In the genomic region with DNA sequence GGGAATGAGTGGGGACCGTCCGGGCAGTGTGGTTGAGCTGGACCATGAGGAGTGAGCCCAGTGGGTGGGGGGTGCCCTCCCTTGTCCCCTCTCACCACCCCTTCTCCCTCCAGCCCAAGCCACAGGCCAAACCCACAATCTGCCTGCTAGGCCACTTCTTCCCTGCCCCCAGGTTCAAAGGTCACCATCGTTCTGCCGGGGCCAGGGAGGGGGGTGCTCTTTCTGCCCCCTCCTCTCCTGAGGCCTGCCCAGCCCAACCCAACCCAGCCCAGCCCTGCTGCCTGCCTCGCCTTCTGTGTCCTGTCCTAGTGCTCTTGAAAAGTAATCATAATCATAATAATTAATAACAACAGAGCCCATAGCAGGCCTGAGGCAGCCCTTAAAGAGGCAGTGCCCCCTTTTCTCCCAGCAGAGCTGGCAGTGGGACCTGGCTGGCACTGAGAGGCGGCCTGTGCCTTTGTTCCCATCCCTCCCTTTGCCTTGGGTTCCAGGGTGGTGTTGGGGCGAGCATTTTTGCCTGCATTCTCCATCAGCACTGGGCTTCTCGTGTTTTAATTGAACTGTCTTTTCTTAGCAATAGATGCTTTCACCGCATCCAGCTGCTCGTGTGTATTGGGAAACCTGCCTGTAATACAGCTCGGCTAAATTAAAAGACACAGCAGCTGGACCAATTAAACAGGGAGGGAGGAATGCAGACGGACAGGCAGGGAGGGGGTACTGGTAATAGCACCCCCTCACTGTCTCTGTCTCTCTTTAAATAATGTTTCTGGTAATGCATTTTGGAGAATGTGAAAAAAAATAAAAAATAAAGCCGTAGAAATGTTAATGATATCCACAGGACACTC, we compare ENCODE assay signal across 18 cellular contexts. TPM values are rescaled to one million over a fixed set of nuclear protein-coding genes. Genes with fewer than 3 reads are reported as not detected.
DNase-seq lines count a peak whose midpoint lies in the region; ATAC-seq and TF ChIP-seq lines count a peak whose summit lies in the region.
"Had no signal": no experiment of that assay in that cellular context is flagged by ENCODE, and none has a peak within 500 bp of the region (broad histone marks: within the 10 kb centered on the region; RNA-seq: fewer than 3 reads in every experiment).

No MANE protein-coding gene starts in this region.

- TF ChIP-seq POLR2A in gastroesophageal sphincter (IDR thresholded peaks at IDR 0.05) (no peak), sigmoid colon (IDR thresholded peaks at IDR 0.05) (no peak)

- H3K9me3 ChIP-seq in gastroesophageal sphincter (no peaks in the 10 kb centered on the region), sigmoid colon (no peaks in the 10 kb centered on the region), OCI-LY7 (ENCODE audit: low read length) (no peaks in the 10 kb centered on the region)
- H3K9me3 ChIP-seq: tibial nerve had no signal

- H3K36me3 ChIP-seq in gastroesophageal sphincter (peaks cover 0 to 21% of the 10 kb centered on the region in 2 donors), sigmoid colon (peaks cover 0 to 17% (median 8%) of the 10 kb centered on the region in 4 donors), OCI-LY7 (ENCODE audit: insufficient read depth, low read length) (peaks cover 20% of the 10 kb centered on the region)

- no TSS peak for BruUV-seq in OCI-LY7 (replicated peaks; lab: Mats Ljungman, UMichigan)

- intact Hi-C loops in sigmoid colon (cut with DNase I) (no loop called here), OCI-LY7 (cut with micrococcal nuclease; ENCODE audit: unreplicated experiment) (no loop called here)

- H3K27ac ChIP-seq in RWPE1, result peak overlapping the region; percentile 86
- peak overlapping the region in 3 of 4 donors; percentile 6 to 61 (median 29) for H3K27ac ChIP-seq in gastroesophageal sphincter
- H3K27ac ChIP-seq in sigmoid colon, result peak overlapping the region in 3 of 4 donors; percentile 5 to 76 (median 48)
- no peak overlapping the region for H3K27ac ChIP-seq in OCI-LY7 (ENCODE audit: low read depth, low read length, poor library complexity, severe bottlenecking)

- CTCF ChIA-PET in RWPE1 (lab: Yijun Ruan, JAX), result interaction anchor here (0.6 to 0.7 kb wide), 3 partner anchors 22 to 61 kb away, joined by 3 to 4 read pairs (median 3); no protein-coding TSS in a partner anchor
- CTCF ChIA-PET in OCI-LY7 (lab: Charles Lee; ENCODE audit: unreplicated experiment), result no interaction called here

- no peaks in the 10 kb centered on the region for H3K9me2 ChIP-seq in OCI-LY7 (ENCODE audit: insufficient read depth, low read length)

- ATAC-seq in gastroesophageal sphincter, result no peak
- no peak for ATAC-seq in HG02610 (IDR thresholded peaks at IDR 0.05; ENCODE audit: unreplicated experiment)

- H3K4me3 ChIP-seq in gastroesophageal sphincter (no peak overlapping the region), sigmoid colon (no peak overlapping the region), OCI-LY7 (ENCODE audit: low read depth, low read length, poor library complexity, severe bottlenecking) (no peak overlapping the region)
- H3K4me3 ChIP-seq: skin epidermis, tibial nerve had no signal

- no peaks in the 10 kb centered on the region for H3K79me2 ChIP-seq in OCI-LY7 (ENCODE audit: insufficient read depth, low read depth, low read length)

- no peak for TF ChIP-seq CTCF in RWPE1 (conservative IDR thresholded peaks at IDR 0.05; ENCODE audit: low read depth)
- TF ChIP-seq CTCF in gastroesophageal sphincter (IDR thresholded peaks at IDR 0.05), result no peak
- no peak for TF ChIP-seq CTCF in sigmoid colon (IDR thresholded peaks at IDR 0.05)
- TF ChIP-seq CTCF in OCI-LY7 (conservative IDR thresholded peaks at IDR 0.05; ENCODE audit: low read length), result no peak

- H3K4me1 ChIP-seq in gastroesophageal sphincter, result peaks cover 0 to 76% (median 26%) of the 10 kb centered on the region in 3 donors
- H3K4me1 ChIP-seq in sigmoid colon, result peaks cover 0 to 67% (median 53%) of the 10 kb centered on the region in 4 donors
- H3K4me1 ChIP-seq in OCI-LY7 (ENCODE audit: insufficient read depth, low read length, poor library complexity, severe bottlenecking), result peaks cover 14% of the 10 kb centered on the region

- H3K4me2 ChIP-seq in OCI-LY7 (ENCODE audit: low read length), result no peak overlapping the region

- DNase-seq in NCI-H82 (lab: John Stamatoyannopoulos, UW), result peak; percentile 39
- no peak for DNase-seq in NCI-H82 treated with DMSO at 0.1 percent for 48 hours (lab: John Stamatoyannopoulos, UW; ENCODE audit: unreplicated experiment)
- DNase-seq in RWPE1 (ENCODE audit: low spot score), result no peak
- no peak for DNase-seq in sigmoid colon
- no peak for DNase-seq in OCI-LY7 (ENCODE audit: low spot score)
- DNase-seq in activated CD4-positive, alpha-beta T cell treated with anti-CD3 and anti-CD28 coated beads, Interleukin-2, amount 50 U/mL, for 48 hours, result no peak
- DNase-seq: activated CD4-positive, alpha-beta memory T cell treated with anti-CD3 and anti-CD28 coated beads, Interleukin-2, amount 10 ng/mL, durations not matched to agents 7 days and 5 days; cerebellar nuclear complex; foreskin melanocyte; HCEC 1CT; IMR-90; NCI-H1048; NCI-H2227 treated with DMSO at 0.1 percent for 48 hours; OCI-M1 had no signal

- H2AFZ ChIP-seq in OCI-LY7 (ENCODE audit: low read length), result no peak overlapping the region

- 63 to 69% methylated on average over 3 to 6 of the region's 13 CpGs for WGBS in gastroesophageal sphincter (ENCODE audit: low coverage in 1 of 2), 2 donors
- WGBS in sigmoid colon, 2 donors, result 47 to 70% methylated on average over 13 of the region's 13 CpGs

- no peaks in the 10 kb centered on the region for H4K20me1 ChIP-seq in OCI-LY7 (ENCODE audit: insufficient read depth, low read length)

- no peak for TF ChIP-seq EP300 in gastroesophageal sphincter (IDR thresholded peaks at IDR 0.05)
- no peak for TF ChIP-seq EP300 in sigmoid colon (IDR thresholded peaks at IDR 0.05)

- H3K27me3 ChIP-seq in gastroesophageal sphincter (no peaks in the 10 kb centered on the region), sigmoid colon (no peaks in the 10 kb centered on the region)
- H3K27me3 ChIP-seq: tibial nerve had no signal

- POLR2A ChIA-PET in RWPE1 (lab: Yijun Ruan, JAX; ENCODE audit: low non-redundant PET), result interaction anchor here (0.7 kb wide), 1 partner anchor 30 kb away, joined by 6 read pairs; no protein-coding TSS in a partner anchor
- POLR2A ChIA-PET in OCI-LY7 (lab: Charles Lee), result interaction anchor here (1.0 kb wide), 2 partner anchors 44 to 48 kb away, joined by 3 to 4 read pairs; no protein-coding TSS in a partner anchor

RNA-seq across cellular contexts. Expression of a gene that starts 46.7 kb away (rescaled TPM):
- total RNA-seq in gastroesophageal sphincter (10 to 100 TPM; 16.1 to 90.7 (median 56.1) TPM), sigmoid colon (10 to 100 TPM; 26.0 to 53.5 (median 43.5) TPM), OCI-LY7 (2022) (187 and 213 TPM in 2 replicates)
- 100 to 1,000 TPM in 1 of 3 donors, 10 to 100 TPM in 2; 10.2 to 172 (median 14.3) TPM for polyA plus RNA-seq in sigmoid colon
- total RNA-seq in OCI-LY7 (2014; rRNA removed; shearing (Covaris generic)), result 48.4 and 70.4 TPM in 2 replicates
